Comparison of ENCODE assay signal across 8 cellular contexts in genomic region chr14:59123975-59124374, GRCh38.
DNase-seq lines count a peak whose midpoint lies in the region; ATAC-seq, FAIRE-seq and TF ChIP-seq lines count a peak whose summit lies in the region.

No MANE protein-coding gene starts in this region.

- FAIRE-seq in GM18507 (lab: Jason Lieb, UNC) (peak; percentile 50), RCC 7860 (lab: Jason Lieb, UNC) (no peak)

- DNase-seq in AG04449 (ENCODE audit: low read depth, low spot score) (no peak), GM18507 (ENCODE audit: extremely low spot score, insufficient read length, low read depth) (no peak), RCC 7860 (ENCODE audit: low spot score) (peak; percentile 25), glomerular visceral epithelial cell (ENCODE audit: extremely low spot score) (peak; percentile 24)
- no peak for DNase-seq in stimulated activated CD8-positive, alpha-beta memory T cell treated with anti-CD3 and anti-CD28 coated beads, Interleukin-4, amount 100 ng/mL, for 48 hours

- POLR2A ChIA-PET in AG04449 (lab: Yijun Ruan, JAX), result no interaction called here

- CTCF ChIA-PET in AG04449 (lab: Yijun Ruan, JAX), result interaction anchor here (0.6 to 17.3 kb wide), 27 partner anchors 11 to 622 kb away, joined by 3 to 443 read pairs (median 5); partner anchors contain the start of genes CCDC175 and DACT1

- TF ChIP-seq CTCF in AG04449 (IDR thresholded peaks at IDR 0.05; ENCODE audit: insufficient read depth, low read length, missing control alignments), result peak; percentile 22

- no peak for ATAC-seq in HG03432 (IDR thresholded peaks at IDR 0.05; ENCODE audit: unreplicated experiment)
- no peak for ATAC-seq in GM18517 (IDR thresholded peaks at IDR 0.05; ENCODE audit: unreplicated experiment)
- ATAC-seq in HG02623 (IDR thresholded peaks at IDR 0.05; ENCODE audit: unreplicated experiment), result no peak

- H3K4me3 ChIP-seq in AG04449 (ENCODE audit: low read depth, low read length), result no peak overlapping the region

Comparison
In these comparisons a context has a peak if more than half of its experiments do, and no peak if none do; other contexts are left out.
1. DNase-seq: peak in RCC 7860 (single experiment) and glomerular visceral epithelial cell (single experiment); none in AG04449 (single experiment), GM18507 (single experiment) and stimulated activated CD8-positive, alpha-beta memory T cell treated with anti-CD3 and anti-CD28 coated beads, Interleukin-4, amount 100 ng/mL, for 48 hours (single experiment).